In genomic region chr4:152575533-152575932, GRCh38 we compare ENCODE assay signal across 20 cellular contexts. TPM values are rescaled to one million over a fixed set of nuclear protein-coding genes. Genes with fewer than 3 reads are reported as not detected.
A peak's percentile ranks its signal among the peaks of the same experiment; 100 is the strongest.
DNase-seq lines count a peak whose midpoint lies in the region; ATAC-seq, FAIRE-seq and TF ChIP-seq lines count a peak whose summit lies in the region.
"Had no signal": no experiment of that assay in that cellular context is flagged by ENCODE, and none has a peak within 500 bp of the region (broad histone marks: within the 10 kb centered on the region; RNA-seq: fewer than 3 reads in every experiment).

No MANE protein-coding gene starts in this region.

- H3K4me1 ChIP-seq in stomach, result peaks cover 0 to 21% (median 11%) of the 10 kb centered on the region in 4 donors

- 38 to 52% (median 39%) methylated on average over 1 of the region's 1 CpG for WGBS in stomach, 5 donors

- H3K27me3 ChIP-seq in stomach, result no peaks in the 10 kb centered on the region
- H3K27me3 ChIP-seq: BLaER1 had no signal

- ATAC-seq in left colon (no peak), GM19395 (IDR thresholded peaks at IDR 0.05; ENCODE audit: unreplicated experiment) (no peak)
- ATAC-seq: GM23338 had no signal

- H3K36me3 ChIP-seq in stomach, result no peaks in the 10 kb centered on the region
- H3K36me3 ChIP-seq: BLaER1 had no signal

- TF ChIP-seq POLR2A in stomach (IDR thresholded peaks at IDR 0.05), result no peak

- no peak overlapping the region for H3K4me3 ChIP-seq in stomach
- H3K4me3 ChIP-seq: BLaER1, GM23338 had no signal

- intact Hi-C loops in stomach (cut with DNase I; ENCODE audit: low total_unique reads), result no loop called here
- intact Hi-C loops in left colon (cut with DNase I, micrococcal nuclease), result no loop called here

- DNase-seq in COLO829 (ENCODE audit: low spot score), result peak; percentile 40
- peak; percentile 23 for DNase-seq in HuH-7 (ENCODE audit: low spot score)
- DNase-seq in stomach, result peak; percentile 51
- no peak for DNase-seq in left colon
- DNase-seq in NCI-H2171 treated with DMSO at 0.1 percent for 48 hours (lab: John Stamatoyannopoulos, UW), result no peak
- DNase-seq: 8988T; CD4-positive, alpha-beta memory T cell; DMS 273 treated with DMSO at 0.1 percent for 48 hours; DMS53; DND-41; EL; HCEC 1CT had no signal

- H3K27ac ChIP-seq in stomach, result peak overlapping the region in 3 of 5 donors; percentile 9 to 42 (median 27)
- H3K27ac ChIP-seq: BLaER1, HL-60 had no signal

- FAIRE-seq in islet of Langerhans (lab: Jason Lieb, UNC), result peak; percentile 45
- FAIRE-seq: GM12891, GM18507, H54 had no signal

- no peak for TF ChIP-seq CTCF in stomach (IDR thresholded peaks at IDR 0.05)

- H3K9me3 ChIP-seq in stomach, result no peaks in the 10 kb centered on the region
- H3K9me3 ChIP-seq: BLaER1 had no signal

- no peak for TF ChIP-seq EP300 in stomach (IDR thresholded peaks at IDR 0.05)

RNA-seq across cellular contexts. Expression of gene FBXW7, which starts 39.6 kb away (rescaled TPM):
- total RNA-seq in stomach (100 to 1,000 TPM in 2 of 5 donors, 10 to 100 TPM in 3; 15.1 to 119 (median 64.8) TPM), left colon (10 to 100 TPM; 32.4 to 39.2 TPM)
- 10 to 100 TPM in 1 of 3 donors, 1 to 10 TPM in 2; 8.7 to 27.5 (median 9.0) TPM for polyA plus RNA-seq in stomach

Comparison
In these comparisons a context has a peak if more than half of its experiments do, and no peak if none do; other contexts are left out.
1. DNase-seq: peak in COLO829 (single experiment), HuH-7 (single experiment) and stomach (single experiment); none in left colon (0 of 2) and NCI-H2171 treated with DMSO at 0.1 percent for 48 hours (single experiment).